In the genomic region with DNA sequence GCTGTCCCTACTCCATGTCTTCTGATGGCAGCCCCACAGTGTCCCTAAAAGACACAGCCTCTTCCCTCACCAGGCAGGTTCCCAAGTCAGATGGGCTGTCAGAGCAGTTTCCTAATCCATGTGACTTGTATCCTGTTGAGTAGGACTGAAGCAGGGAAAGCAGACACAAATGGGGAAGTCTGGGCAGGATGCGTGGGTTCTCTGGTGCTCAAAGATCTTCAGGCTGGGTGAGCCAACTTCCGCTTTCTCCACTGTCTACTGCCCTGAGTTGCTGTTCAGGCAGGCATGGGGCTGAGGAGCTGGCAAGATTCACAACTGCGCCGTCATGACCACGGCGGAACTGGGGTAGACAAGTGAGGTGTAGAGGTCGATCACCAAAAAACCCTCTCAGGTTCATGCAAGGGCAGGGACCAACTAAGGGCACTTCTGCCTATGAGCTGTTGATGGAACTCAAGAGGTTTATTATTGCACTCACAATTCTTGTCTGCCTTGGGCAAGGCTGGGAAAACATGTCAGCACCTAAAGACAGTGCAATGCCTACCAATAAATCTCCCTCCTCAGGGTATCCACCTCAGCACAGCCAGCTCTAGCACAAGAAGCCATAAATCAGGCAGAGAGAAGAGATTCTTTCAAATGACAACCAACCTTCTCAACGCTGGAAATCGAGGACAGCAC, we compare ENCODE assay signal across 8 cellular contexts.
DNase-seq lines count a peak whose midpoint lies in the region; ATAC-seq and TF ChIP-seq lines count a peak whose summit lies in the region.

No MANE protein-coding gene starts in this region.

- no peak for TF ChIP-seq CTCF in GM10248 (IDR thresholded peaks at IDR 0.05; ENCODE audit: control extremely low read depth, extremely low read depth, low read depth, missing control alignments)

- no peaks in the 10 kb centered on the region for H3K36me3 Mint-ChIP-seq in immature natural killer cell

- no peaks in the 10 kb centered on the region for H3K9me3 Mint-ChIP-seq in immature natural killer cell

- peak; percentile 69 for DNase-seq in GM10248 (ENCODE audit: extremely low spot score)
- DNase-seq in OCI-M2 (lab: John Stamatoyannopoulos, UW; ENCODE audit: unreplicated experiment) = peak; percentile 52
- peak; percentile 47 for DNase-seq in activated naive CD4-positive, alpha-beta T cell treated with anti-CD3 and anti-CD28 coated beads, Interleukin-2, amount 50 U/mL, for 16 hours
- DNase-seq in immature natural killer cell = peak; percentile 83 to 87 (median 83)
- DNase-seq in stimulated activated CD8-positive, alpha-beta memory T cell treated with anti-CD3 and anti-CD28 coated beads, Interleukin-2, amount 100 ng/mL, for 1 hour (ENCODE audit: low read depth in 2 of 2) = peak; percentile 40 to 56
- DNase-seq in ureter (ENCODE audit: low spot score) = no peak
- no peak for DNase-seq in NCI-H2081 (lab: John Stamatoyannopoulos, UW)

- H3K4me3 Mint-ChIP-seq in immature natural killer cell = peak overlapping the region; percentile 54 to 75 (median 72)

- ATAC-seq in HG02642 (IDR thresholded peaks at IDR 0.05; ENCODE audit: poor library complexity, unreplicated experiment) = peak; percentile 67

- peaks cover 79 to 89% of the 10 kb centered on the region in 2 donors for H3K4me1 Mint-ChIP-seq in immature natural killer cell

- CTCF ChIA-PET in GM10248 (lab: Yijun Ruan, JAX) = interaction anchor here (0.8 to 1.4 kb wide), 3 partner anchors 9 to 16 kb away, joined by 3 to 6 read pairs (median 3); no protein-coding TSS in a partner anchor

- H3K27me3 Mint-ChIP-seq in immature natural killer cell (ENCODE audit: low read depth in 3 of 3) = peaks cover 0 to 8% (median 0%) of the 10 kb centered on the region in 3 donors

- POLR2A ChIA-PET in GM10248 (lab: Yijun Ruan, JAX) = no interaction called here

- peak overlapping the region; percentile 90 to 98 (median 94) for H3K27ac Mint-ChIP-seq in immature natural killer cell

Comparison
In these comparisons a context has a peak if more than half of its experiments do, and no peak if none do; other contexts are left out.
1. DNase-seq: peak in GM10248 (single experiment), OCI-M2 (single experiment), activated naive CD4-positive, alpha-beta T cell treated with anti-CD3 and anti-CD28 coated beads, Interleukin-2, amount 50 U/mL, for 16 hours (single experiment), immature natural killer cell (3 of 3) and stimulated activated CD8-positive, alpha-beta memory T cell treated with anti-CD3 and anti-CD28 coated beads, Interleukin-2, amount 100 ng/mL, for 1 hour (2 of 2); none in ureter (single experiment) and NCI-H2081 (0 of 2).